ENCODE assay signal across 2 cellular contexts in the genomic region with DNA sequence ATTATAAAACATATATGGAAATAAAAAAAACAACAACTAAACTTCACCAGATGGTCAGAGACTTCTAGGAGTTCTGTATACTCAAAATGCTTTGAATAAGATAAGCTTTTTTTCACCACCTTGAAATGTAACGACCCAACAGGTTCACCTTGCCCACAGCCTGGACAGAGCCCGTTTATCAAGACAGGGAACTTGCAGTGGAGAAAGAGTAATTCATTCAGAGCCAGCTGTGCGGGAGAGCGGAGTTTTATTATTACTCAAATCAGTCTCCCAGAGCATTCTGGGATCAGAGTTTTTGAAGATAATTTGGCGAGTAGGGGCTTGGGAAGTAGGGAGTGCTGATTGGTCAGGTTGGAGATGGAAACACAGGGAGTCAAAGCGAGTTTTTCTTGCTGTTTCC.
TF ChIP-seq lines count a peak whose summit lies in the region.

No MANE protein-coding gene starts in this region.

TF ChIP-seq in GM23338, 12 proteins besides CTCF, POLR2A, EP300 and RAD21:
- TF ChIP-seq STAT1 (IDR thresholded peaks at IDR 0.05; ENCODE audit: unreplicated experiment) (no peak), ZNF114 (CRISPR knock-in tag; IDR thresholded peaks at IDR 0.05) (no peak), CREB1 (CRISPR knock-in tag; IDR thresholded peaks at IDR 0.05; ENCODE audit: low read depth) (no peak), POLR2AphosphoS5 (IDR thresholded peaks at IDR 0.05; ENCODE audit: low read depth) (no peak), EZH2 (IDR thresholded peaks at IDR 0.05; ENCODE audit: low read depth, unreplicated experiment) (no peak), ZNF331 (CRISPR knock-in tag; IDR thresholded peaks at IDR 0.05; ENCODE audit: low read depth) (no peak), NANOG (IDR thresholded peaks at IDR 0.05; ENCODE audit: borderline replicate concordance) (no peak), EZH2phosphoT487 (IDR thresholded peaks at IDR 0.05; ENCODE audit: unreplicated experiment) (no peak), JUNB (IDR thresholded peaks at IDR 0.05; ENCODE audit: unreplicated experiment) (no peak)
- TF ChIP-seq, protein P1, sequence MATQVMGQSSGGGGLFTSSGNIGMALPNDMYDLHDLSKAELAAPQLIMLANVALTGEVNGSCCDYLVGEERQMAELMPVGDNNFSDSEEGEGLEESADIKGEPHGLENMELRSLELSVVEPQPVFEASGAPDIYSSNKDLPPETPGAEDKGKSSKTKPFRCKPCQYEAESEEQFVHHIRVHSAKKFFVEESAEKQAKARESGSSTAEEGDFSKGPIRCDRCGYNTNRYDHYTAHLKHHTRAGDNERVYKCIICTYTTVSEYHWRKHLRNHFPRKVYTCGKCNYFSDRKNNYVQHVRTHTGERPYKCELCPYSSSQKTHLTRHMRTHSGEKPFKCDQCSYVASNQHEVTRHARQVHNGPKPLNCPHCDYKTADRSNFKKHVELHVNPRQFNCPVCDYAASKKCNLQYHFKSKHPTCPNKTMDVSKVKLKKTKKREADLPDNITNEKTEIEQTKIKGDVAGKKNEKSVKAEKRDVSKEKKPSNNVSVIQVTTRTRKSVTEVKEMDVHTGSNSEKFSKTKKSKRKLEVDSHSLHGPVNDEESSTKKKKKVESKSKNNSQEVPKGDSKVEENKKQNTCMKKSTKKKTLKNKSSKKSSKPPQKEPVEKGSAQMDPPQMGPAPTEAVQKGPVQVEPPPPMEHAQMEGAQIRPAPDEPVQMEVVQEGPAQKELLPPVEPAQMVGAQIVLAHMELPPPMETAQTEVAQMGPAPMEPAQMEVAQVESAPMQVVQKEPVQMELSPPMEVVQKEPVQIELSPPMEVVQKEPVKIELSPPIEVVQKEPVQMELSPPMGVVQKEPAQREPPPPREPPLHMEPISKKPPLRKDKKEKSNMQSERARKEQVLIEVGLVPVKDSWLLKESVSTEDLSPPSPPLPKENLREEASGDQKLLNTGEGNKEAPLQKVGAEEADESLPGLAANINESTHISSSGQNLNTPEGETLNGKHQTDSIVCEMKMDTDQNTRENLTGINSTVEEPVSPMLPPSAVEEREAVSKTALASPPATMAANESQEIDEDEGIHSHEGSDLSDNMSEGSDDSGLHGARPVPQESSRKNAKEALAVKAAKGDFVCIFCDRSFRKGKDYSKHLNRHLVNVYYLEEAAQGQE (IDR thresholded peaks at IDR 0.05; ENCODE audit: unreplicated experiment): no peak
TF ChIP-seq in GM23338: peak in this region for 0.

TF ChIP-seq in H1, 55 proteins besides CTCF, POLR2A, EP300 and RAD21:
- no peak for TF ChIP-seq JUND (IDR thresholded peaks at IDR 0.05; ENCODE audit: low read length)
- no peak for TF ChIP-seq ASH2L (IDR thresholded peaks at IDR 0.05; ENCODE audit: low read length)
- TF ChIP-seq CEBPB (IDR thresholded peaks at IDR 0.05; ENCODE audit: low read depth, low read length): no peak
- no peak for TF ChIP-seq SP1 (IDR thresholded peaks at IDR 0.05; ENCODE audit: low read depth, low read length)
- no peak for TF ChIP-seq RBBP5 (IDR thresholded peaks at IDR 0.05; ENCODE audit: borderline replicate concordance, low read depth, low read length)
- no peak for TF ChIP-seq JUN (IDR thresholded peaks at IDR 0.05; ENCODE audit: low read depth, low read length)
- TF ChIP-seq EZH2 (IDR thresholded peaks at IDR 0.05; ENCODE audit: low read depth, low read length, severe bottlenecking): no peak
- no peak for TF ChIP-seq BCL11A (IDR thresholded peaks at IDR 0.05; ENCODE audit: low read depth in 2 of 2, low read length in 2 of 2)
- TF ChIP-seq HDAC6 (IDR thresholded peaks at IDR 0.05; ENCODE audit: low read depth, low read length): no peak
- TF ChIP-seq YY1 (IDR thresholded peaks at IDR 0.05; ENCODE audit: low read depth, low read length): no peak
TF ChIP-seq in H1: peak in this region for 0.
